22 cellular contexts compared by ENCODE assay signal in genomic region chr15:97747342-97747741, GRCh38.
A peak's percentile ranks its signal among the peaks of the same experiment; 100 is the strongest.
DNase-seq lines count a peak whose midpoint lies in the region; ATAC-seq, FAIRE-seq and TF ChIP-seq lines count a peak whose summit lies in the region.
"Had no signal": no experiment of that assay in that cellular context is flagged by ENCODE, and none has a peak within 500 bp of the region (broad histone marks: within the 10 kb centered on the region; RNA-seq: fewer than 3 reads in every experiment).

No MANE protein-coding gene starts in this region.

- TF ChIP-seq POLR2A in uterus (IDR thresholded peaks at IDR 0.05), result no peak

- no peaks in the 10 kb centered on the region for H3K27me3 Mint-ChIP-seq in endodermal cell (ENCODE audit: insufficient read depth)
- H3K27me3 Mint-ChIP-seq: CD4-positive, alpha-beta memory T cell had no signal

- POLR2A ChIA-PET in SK-N-SH (lab: Yijun Ruan, JAX), result no interaction called here

- intact Hi-C loops in uterus (cut with DNase I; ENCODE audit: low total_unique reads), result no loop called here

- H3K36me3 ChIP-seq in SK-N-SH (replicated peaks in 1 of 2; ENCODE audit: control insufficient read depth in 1 of 2, insufficient read depth in 2 of 2, low read length in 1 of 2) (no peaks in the 10 kb centered on the region), endodermal cell (ENCODE audit: control insufficient read depth, insufficient read depth, low read length) (no peaks in the 10 kb centered on the region), uterus (no peaks in the 10 kb centered on the region)
- H3K36me3 ChIP-seq: BLaER1 treated with 17β-estradiol and CSF1 and Interleukin-3, amounts not matched to agents 10 nM and 100 nM had no signal

- 0 out of 2 replicates have a peak, but pooled peaks cover 11% of the 10 kb centered on the region for H3K9me3 ChIP-seq in SK-N-SH
- no peaks in the 10 kb centered on the region for H3K9me3 ChIP-seq in endodermal cell (ENCODE audit: control insufficient read depth, low read length)
- no peaks in the 10 kb centered on the region for H3K9me3 ChIP-seq in uterus
- H3K9me3 ChIP-seq: BLaER1 treated with 17β-estradiol and CSF1 and Interleukin-3, amounts not matched to agents 10 nM and 100 nM had no signal

- FAIRE-seq in urothelium cell line (lab: Jason Lieb, UNC), result no peak
- FAIRE-seq: H1 had no signal

- no peaks in the 10 kb centered on the region for H3K79me2 ChIP-seq in SK-N-SH (ENCODE audit: insufficient read depth)

- H3K27me3 ChIP-seq in SK-N-SH (ENCODE audit: insufficient read depth) (no peaks in the 10 kb centered on the region), endodermal cell (ENCODE audit: control insufficient read depth, insufficient read depth, low read length, poor library complexity, severe bottlenecking) (no peaks in the 10 kb centered on the region), uterus (no peaks in the 10 kb centered on the region)

- no peak for TF ChIP-seq EP300 in SK-N-SH (IDR thresholded peaks at IDR 0.05; ENCODE audit: borderline replicate concordance in 1 of 2, low read depth in 1 of 2, low read length in 1 of 2)

- H3K4me2 ChIP-seq in SK-N-SH, result no peak overlapping the region
- H3K4me2 ChIP-seq: BLaER1 treated with 17β-estradiol and CSF1 and Interleukin-3, amounts not matched to agents 10 nM and 100 nM; PC-9 had no signal

- ATAC-seq in SK-N-SH treated with all-trans-retinoic acid at 6 μM for 48 hours (peak; percentile 54; the same call in 2 of the 3 replicates), GM19395 (IDR thresholded peaks at IDR 0.05; ENCODE audit: unreplicated experiment) (no peak)

- CTCF ChIA-PET in SK-N-SH (lab: Yijun Ruan, JAX), result no interaction called here

- TF ChIP-seq CTCF in SK-N-SH (IDR thresholded peaks at IDR 0.05), result no peak
- TF ChIP-seq CTCF in endodermal cell (conservative IDR thresholded peaks at IDR 0.05), result no peak
- TF ChIP-seq CTCF in uterus (IDR thresholded peaks at IDR 0.05), result no peak

- no peaks in the 10 kb centered on the region for H3K4me1 Mint-ChIP-seq in endodermal cell
- H3K4me1 Mint-ChIP-seq: CD4-positive, alpha-beta memory T cell had no signal

- H3K27ac ChIP-seq in SK-N-SH (ENCODE audit: low read depth in 2 of 2, low read length in 1 of 2) (no peak overlapping the region), endodermal cell (ENCODE audit: low read depth, low read length) (no peak overlapping the region), uterus (no peak overlapping the region)
- H3K27ac ChIP-seq: 22Rv1; BLaER1 treated with 17β-estradiol and CSF1 and Interleukin-3, amounts not matched to agents 10 nM and 100 nM; PC-9 had no signal

- no peaks in the 10 kb centered on the region for H3K36me3 Mint-ChIP-seq in endodermal cell (ENCODE audit: low read depth)
- H3K36me3 Mint-ChIP-seq: CD4-positive, alpha-beta memory T cell had no signal

- H3K9ac ChIP-seq in SK-N-SH (no peak overlapping the region), endodermal cell (ENCODE audit: extremely low read depth, low read length, poor library complexity, severe bottlenecking) (no peak overlapping the region)
- H3K9ac ChIP-seq: BLaER1 treated with 17β-estradiol and CSF1 and Interleukin-3, amounts not matched to agents 10 nM and 100 nM had no signal

- H2AFZ ChIP-seq in SK-N-SH (ENCODE audit: low read depth), result no peak overlapping the region
- H2AFZ ChIP-seq: PC-9 had no signal

- H4K20me1 ChIP-seq in SK-N-SH (ENCODE audit: insufficient read depth), result no peaks in the 10 kb centered on the region
- H4K20me1 ChIP-seq: BLaER1 treated with 17β-estradiol and CSF1 and Interleukin-3, amounts not matched to agents 10 nM and 100 nM had no signal

- no peaks in the 10 kb centered on the region for H3K9me2 ChIP-seq in SK-N-SH

- DNase-seq in SK-N-SH (no peak), M059J (ENCODE audit: low read depth) (peak; percentile 9), endodermal cell (peak; percentile 56), urothelium cell line (ENCODE audit: low spot score) (peak; percentile 31), NCI-H146 treated with DMSO at 0.1 percent for 48 hours (lab: John Stamatoyannopoulos, UW; ENCODE audit: unreplicated experiment) (no peak), uterus (no peak)
- DNase-seq: Calu3; CD4-positive, alpha-beta memory T cell; DMS153; KBM-7; NCI-H1092 treated with DMSO at 0.1 percent for 48 hours; NCI-H1436 treated with DMSO at 0.1 percent for 48 hours; NCI-H2029; NCI-H2227 treated with DMSO at 0.1 percent for 48 hours; NCI-H510A; NCI-H748 treated with DMSO at 0.1 percent for 48 hours; PC-9 had no signal

- H3K9me3 Mint-ChIP-seq in endodermal cell, result no peaks in the 10 kb centered on the region

- no peaks in the 10 kb centered on the region for H3F3A ChIP-seq in SK-N-SH (replicated peaks; ENCODE audit: insufficient read depth)

- H3K4me1 ChIP-seq in SK-N-SH (ENCODE audit: control insufficient read depth in 1 of 2, insufficient read depth in 2 of 2, low read depth in 1 of 2, low read length in 1 of 2) (no peaks in the 10 kb centered on the region), endodermal cell (ENCODE audit: control insufficient read depth, insufficient read depth, low read length) (no peaks in the 10 kb centered on the region), uterus (no peaks in the 10 kb centered on the region)
- H3K4me1 ChIP-seq: BLaER1 treated with 17β-estradiol and CSF1 and Interleukin-3, amounts not matched to agents 10 nM and 100 nM had no signal

- no peak overlapping the region for H3K4me3 Mint-ChIP-seq in endodermal cell
- H3K4me3 Mint-ChIP-seq: CD4-positive, alpha-beta memory T cell had no signal

- no peak for TF ChIP-seq RAD21 in SK-N-SH (IDR thresholded peaks at IDR 0.05; ENCODE audit: low read length)

- H3K27ac Mint-ChIP-seq in endodermal cell, result no peak overlapping the region
- H3K27ac Mint-ChIP-seq: CD4-positive, alpha-beta memory T cell had no signal

- 6% methylated on average over 5 of the region's 5 CpGs for WGBS in SK-N-SH (ENCODE audit: low lambda C conversion rate)
- 87% methylated on average over 5 of the region's 5 CpGs; no CpG with 5 or more reads in 1 of the 2 experiments for WGBS in endodermal cell (ENCODE audit: insufficient coverage in 1 of 2, insufficient read length in 1 of 2), 2 experiments

- no peak overlapping the region for H3K4me3 ChIP-seq in SK-N-SH (ENCODE audit: low read depth in 2 of 2, low read length in 1 of 2)
- H3K4me3 ChIP-seq in endodermal cell (ENCODE audit: low read length), result no peak overlapping the region
- no peak overlapping the region for H3K4me3 ChIP-seq in uterus
- H3K4me3 ChIP-seq: BLaER1 treated with 17β-estradiol and CSF1 and Interleukin-3, amounts not matched to agents 10 nM and 100 nM; PC-9 had no signal

TF ChIP-seq in SK-N-SH treated with all-trans-retinoic acid at 6 μM for 48 hours, 23 proteins besides CTCF, POLR2A, EP300 and RAD21 (continues in another document):
- TF ChIP-seq ISL1 (CRISPR knock-in tag; IDR thresholded peaks at IDR 0.05) (no peak), ZNF565 (CRISPR knock-in tag; conservative IDR thresholded peaks at IDR 0.05; ENCODE audit: low read depth) (no peak), BACH2 (CRISPR knock-in tag; IDR thresholded peaks at IDR 0.05; ENCODE audit: borderline replicate concordance) (no peak), TOX (CRISPR knock-in tag; IDR thresholded peaks at IDR 0.05; ENCODE audit: borderline replicate concordance) (no peak), TCF4 (CRISPR knock-in tag; IDR thresholded peaks at IDR 0.05; ENCODE audit: borderline replicate concordance) (no peak)

TF ChIP-seq in SK-N-SH, 30 proteins besides CTCF, POLR2A, EP300 and RAD21:
- TF ChIP-seq ELF1 (IDR thresholded peaks at IDR 0.05) (no peak), MEF2A (IDR thresholded peaks at IDR 0.05; ENCODE audit: borderline replicate concordance, low read depth) (no peak), RCOR1 (IDR thresholded peaks at IDR 0.05; ENCODE audit: low read length) (no peak), IRF3 (IDR thresholded peaks at IDR 0.05; ENCODE audit: low read depth, low read length) (no peak), GATA2 (CRISPR knock-in tag; IDR thresholded peaks at IDR 0.05) (no peak), MAX (IDR thresholded peaks at IDR 0.05; ENCODE audit: low read depth) (no peak), RFX5 (IDR thresholded peaks at IDR 0.05; ENCODE audit: low read length) (no peak)

Comparison
In these comparisons a context has a peak if more than half of its experiments do, and no peak if none do; other contexts are left out.
1. DNase-seq: peak in M059J (single experiment), endodermal cell (single experiment) and urothelium cell line (single experiment); none in SK-N-SH (single experiment), NCI-H146 treated with DMSO at 0.1 percent for 48 hours (single experiment) and uterus (0 of 2).